Comparison of ENCODE assay signal across 1 cellular context in the genomic region with DNA sequence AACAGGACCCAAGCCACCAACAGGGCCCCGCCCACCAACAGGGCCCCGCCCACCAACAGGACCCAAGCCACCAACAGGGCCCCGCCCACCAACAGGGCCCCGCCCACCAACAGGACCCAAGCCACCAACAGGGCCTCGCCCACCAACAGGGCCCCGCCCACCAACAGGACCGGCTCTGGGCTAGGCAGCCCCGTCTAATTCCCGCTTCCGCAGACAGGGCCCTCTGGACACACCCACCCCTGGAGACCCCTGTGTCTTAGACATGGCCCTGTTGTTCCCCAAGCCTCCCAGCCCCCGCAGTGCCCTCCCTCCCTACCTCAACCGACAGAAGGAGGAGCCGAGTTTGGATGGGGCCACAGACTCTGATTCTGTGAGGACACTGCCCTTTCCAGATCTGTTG. TPM values are rescaled to one million over a fixed set of nuclear protein-coding genes. Genes with fewer than 3 reads are reported as not detected.
"Had no signal": no experiment of that assay in that cellular context is flagged by ENCODE, and none has a peak within 500 bp of the region (broad histone marks: within the 10 kb centered on the region; RNA-seq: fewer than 3 reads in every experiment).

No MANE protein-coding gene starts in this region.

RNA-seq across cellular contexts. Expression of a gene that starts 49.2 kb away (rescaled TPM):
- total RNA-seq: foreskin keratinocyte had no signal
